Comparison of ENCODE assay signal across 1 cellular context in genomic region chr1:23168462-23169218, GRCh38.
A peak's percentile ranks its signal among the peaks of the same experiment; 100 is the strongest.
TF ChIP-seq lines count a peak whose summit lies in the region.

Gene LUZP1, minus strand, starts transcription at chr1:23168856.

TF ChIP-seq in HepG2, 621 proteins besides CTCF, POLR2A, EP300 and RAD21 (continued from another document and continues in another):
- TF ChIP-seq NFAT5 (CRISPR knock-in tag; IDR thresholded peaks at IDR 0.05), result no peak
- no peak for TF ChIP-seq PBX3 (CRISPR knock-in tag; IDR thresholded peaks at IDR 0.05; ENCODE audit: borderline replicate concordance)
- TF ChIP-seq CREB3 (CRISPR knock-in tag; IDR thresholded peaks at IDR 0.05), result no peak
- no peak for TF ChIP-seq SRSF4 (IDR thresholded peaks at IDR 0.05; ENCODE audit: low read depth, low read length, poor library complexity, severe bottlenecking)
- TF ChIP-seq SMYD3 (CRISPR knock-in tag; IDR thresholded peaks at IDR 0.05), result no peak
- no peak for TF ChIP-seq CENPBD1 (CRISPR knock-in tag; IDR thresholded peaks at IDR 0.05; ENCODE audit: borderline replicate concordance, low read depth)
- TF ChIP-seq ZNF136 (CRISPR knock-in tag; IDR thresholded peaks at IDR 0.05; ENCODE audit: low read depth), result no peak
- TF ChIP-seq TBL1XR1 (IDR thresholded peaks at IDR 0.05; ENCODE audit: borderline replicate concordance, low read length, partially characterized antibody), result no peak
- TF ChIP-seq ZNF549 (CRISPR knock-in tag; IDR thresholded peaks at IDR 0.05), result no peak
- TF ChIP-seq ATM (IDR thresholded peaks at IDR 0.05; ENCODE audit: borderline replicate concordance), result no peak
- TF ChIP-seq NAIF1 (CRISPR knock-in tag; IDR thresholded peaks at IDR 0.05; ENCODE audit: borderline replicate concordance), result no peak
- no peak for TF ChIP-seq RFXANK (CRISPR knock-in tag; IDR thresholded peaks at IDR 0.05)
- no peak for TF ChIP-seq ZNF317 (CRISPR knock-in tag; IDR thresholded peaks at IDR 0.05)
- TF ChIP-seq GTF2F1 (IDR thresholded peaks at IDR 0.05; ENCODE audit: low read length), result no peak
- TF ChIP-seq FLYWCH1 (CRISPR knock-in tag; IDR thresholded peaks at IDR 0.05), result no peak
- TF ChIP-seq, protein P1, sequence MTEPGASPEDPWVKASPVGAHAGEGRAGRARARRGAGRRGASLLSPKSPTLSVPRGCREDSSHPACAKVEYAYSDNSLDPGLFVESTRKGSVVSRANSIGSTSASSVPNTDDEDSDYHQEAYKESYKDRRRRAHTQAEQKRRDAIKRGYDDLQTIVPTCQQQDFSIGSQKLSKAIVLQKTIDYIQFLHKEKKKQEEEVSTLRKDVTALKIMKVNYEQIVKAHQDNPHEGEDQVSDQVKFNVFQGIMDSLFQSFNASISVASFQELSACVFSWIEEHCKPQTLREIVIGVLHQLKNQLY (CRISPR knock-in tag; IDR thresholded peaks at IDR 0.05), result no peak
- TF ChIP-seq ZNF251 (CRISPR knock-in tag; IDR thresholded peaks at IDR 0.05), result no peak
- TF ChIP-seq ZNF776 (CRISPR knock-in tag; IDR thresholded peaks at IDR 0.05), result no peak
- TF ChIP-seq, protein P2, sequence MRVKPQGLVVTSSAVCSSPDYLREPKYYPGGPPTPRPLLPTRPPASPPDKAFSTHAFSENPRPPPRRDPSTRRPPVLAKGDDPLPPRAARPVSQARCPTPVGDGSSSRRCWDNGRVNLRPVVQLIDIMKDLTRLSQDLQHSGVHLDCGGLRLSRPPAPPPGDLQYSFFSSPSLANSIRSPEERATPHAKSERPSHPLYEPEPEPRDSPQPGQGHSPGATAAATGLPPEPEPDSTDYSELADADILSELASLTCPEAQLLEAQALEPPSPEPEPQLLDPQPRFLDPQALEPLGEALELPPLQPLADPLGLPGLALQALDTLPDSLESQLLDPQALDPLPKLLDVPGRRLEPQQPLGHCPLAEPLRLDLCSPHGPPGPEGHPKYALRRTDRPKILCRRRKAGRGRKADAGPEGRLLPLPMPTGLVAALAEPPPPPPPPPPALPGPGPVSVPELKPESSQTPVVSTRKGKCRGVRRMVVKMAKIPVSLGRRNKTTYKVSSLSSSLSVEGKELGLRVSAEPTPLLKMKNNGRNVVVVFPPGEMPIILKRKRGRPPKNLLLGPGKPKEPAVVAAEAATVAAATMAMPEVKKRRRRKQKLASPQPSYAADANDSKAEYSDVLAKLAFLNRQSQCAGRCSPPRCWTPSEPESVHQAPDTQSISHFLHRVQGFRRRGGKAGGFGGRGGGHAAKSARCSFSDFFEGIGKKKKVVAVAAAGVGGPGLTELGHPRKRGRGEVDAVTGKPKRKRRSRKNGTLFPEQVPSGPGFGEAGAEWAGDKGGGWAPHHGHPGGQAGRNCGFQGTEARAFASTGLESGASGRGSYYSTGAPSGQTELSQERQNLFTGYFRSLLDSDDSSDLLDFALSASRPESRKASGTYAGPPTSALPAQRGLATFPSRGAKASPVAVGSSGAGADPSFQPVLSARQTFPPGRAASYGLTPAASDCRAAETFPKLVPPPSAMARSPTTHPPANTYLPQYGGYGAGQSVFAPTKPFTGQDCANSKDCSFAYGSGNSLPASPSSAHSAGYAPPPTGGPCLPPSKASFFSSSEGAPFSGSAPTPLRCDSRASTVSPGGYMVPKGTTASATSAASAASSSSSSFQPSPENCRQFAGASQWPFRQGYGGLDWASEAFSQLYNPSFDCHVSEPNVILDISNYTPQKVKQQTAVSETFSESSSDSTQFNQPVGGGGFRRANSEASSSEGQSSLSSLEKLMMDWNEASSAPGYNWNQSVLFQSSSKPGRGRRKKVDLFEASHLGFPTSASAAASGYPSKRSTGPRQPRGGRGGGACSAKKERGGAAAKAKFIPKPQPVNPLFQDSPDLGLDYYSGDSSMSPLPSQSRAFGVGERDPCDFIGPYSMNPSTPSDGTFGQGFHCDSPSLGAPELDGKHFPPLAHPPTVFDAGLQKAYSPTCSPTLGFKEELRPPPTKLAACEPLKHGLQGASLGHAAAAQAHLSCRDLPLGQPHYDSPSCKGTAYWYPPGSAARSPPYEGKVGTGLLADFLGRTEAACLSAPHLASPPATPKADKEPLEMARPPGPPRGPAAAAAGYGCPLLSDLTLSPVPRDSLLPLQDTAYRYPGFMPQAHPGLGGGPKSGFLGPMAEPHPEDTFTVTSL (CRISPR knock-in tag; IDR thresholded peaks at IDR 0.05; ENCODE audit: borderline replicate concordance), result no peak
- TF ChIP-seq, protein P3, sequence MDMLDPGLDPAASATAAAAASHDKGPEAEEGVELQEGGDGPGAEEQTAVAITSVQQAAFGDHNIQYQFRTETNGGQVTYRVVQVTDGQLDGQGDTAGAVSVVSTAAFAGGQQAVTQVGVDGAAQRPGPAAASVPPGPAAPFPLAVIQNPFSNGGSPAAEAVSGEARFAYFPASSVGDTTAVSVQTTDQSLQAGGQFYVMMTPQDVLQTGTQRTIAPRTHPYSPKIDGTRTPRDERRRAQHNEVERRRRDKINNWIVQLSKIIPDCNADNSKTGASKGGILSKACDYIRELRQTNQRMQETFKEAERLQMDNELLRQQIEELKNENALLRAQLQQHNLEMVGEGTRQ (IDR thresholded peaks at IDR 0.05; ENCODE audit: low read depth, low read length), result no peak
- TF ChIP-seq, protein P3 (CRISPR knock-in tag; IDR thresholded peaks at IDR 0.05; ENCODE audit: borderline replicate concordance), result no peak
- no peak for TF ChIP-seq KDM6A (CRISPR knock-in tag; IDR thresholded peaks at IDR 0.05; ENCODE audit: low read depth)
- TF ChIP-seq PHB2 (IDR thresholded peaks at IDR 0.05; ENCODE audit: partially characterized antibody), result no peak
- TF ChIP-seq SAFB2 (CRISPR knock-in tag; IDR thresholded peaks at IDR 0.05; ENCODE audit: borderline replicate concordance, low read depth), result peak; percentile 56; the same call in 1 of the 2 replicates
- no peak for TF ChIP-seq FOXC1 (CRISPR knock-in tag; IDR thresholded peaks at IDR 0.05; ENCODE audit: borderline replicate concordance)
- no peak for TF ChIP-seq HCFC1 (IDR thresholded peaks at IDR 0.05; ENCODE audit: low read depth, low read length)
- no peak for TF ChIP-seq ZNF296 (CRISPR knock-in tag; conservative IDR thresholded peaks at IDR 0.05)
- TF ChIP-seq, protein P4, sequence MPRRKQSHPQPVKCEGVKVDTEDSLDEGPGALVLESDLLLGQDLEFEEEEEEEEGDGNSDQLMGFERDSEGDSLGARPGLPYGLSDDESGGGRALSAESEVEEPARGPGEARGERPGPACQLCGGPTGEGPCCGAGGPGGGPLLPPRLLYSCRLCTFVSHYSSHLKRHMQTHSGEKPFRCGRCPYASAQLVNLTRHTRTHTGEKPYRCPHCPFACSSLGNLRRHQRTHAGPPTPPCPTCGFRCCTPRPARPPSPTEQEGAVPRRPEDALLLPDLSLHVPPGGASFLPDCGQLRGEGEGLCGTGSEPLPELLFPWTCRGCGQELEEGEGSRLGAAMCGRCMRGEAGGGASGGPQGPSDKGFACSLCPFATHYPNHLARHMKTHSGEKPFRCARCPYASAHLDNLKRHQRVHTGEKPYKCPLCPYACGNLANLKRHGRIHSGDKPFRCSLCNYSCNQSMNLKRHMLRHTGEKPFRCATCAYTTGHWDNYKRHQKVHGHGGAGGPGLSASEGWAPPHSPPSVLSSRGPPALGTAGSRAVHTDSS (CRISPR knock-in tag; conservative IDR thresholded peaks at IDR 0.05), result no peak
- no peak for TF ChIP-seq ZNF260 (CRISPR knock-in tag; IDR thresholded peaks at IDR 0.05; ENCODE audit: borderline replicate concordance, low read depth)
- no peak; the same call in 1 of the 2 replicates for TF ChIP-seq SPEN (CRISPR knock-in tag; IDR thresholded peaks at IDR 0.05; ENCODE audit: low read depth)
- peak; percentile 91 for TF ChIP-seq TAF1 (CRISPR knock-in tag; IDR thresholded peaks at IDR 0.05)
- TF ChIP-seq ZNF33A (CRISPR knock-in tag; IDR thresholded peaks at IDR 0.05; ENCODE audit: borderline replicate concordance), result no peak
- TF ChIP-seq GMEB1 (CRISPR knock-in tag; IDR thresholded peaks at IDR 0.05; ENCODE audit: borderline replicate concordance), result no peak
- TF ChIP-seq UBTF (CRISPR knock-in tag; IDR thresholded peaks at IDR 0.05), result peak; percentile 85
- TF ChIP-seq KAT2B (IDR thresholded peaks at IDR 0.05; ENCODE audit: borderline replicate concordance, low read depth, low read length), result no peak
- TF ChIP-seq CBX2 (IDR thresholded peaks at IDR 0.05; ENCODE audit: low read depth, low read length), result no peak
- TF ChIP-seq CBX2 (CRISPR knock-in tag; IDR thresholded peaks at IDR 0.05; ENCODE audit: low read depth), result no peak
